ENCODE assay signal across 21 cellular contexts in the genomic region with DNA sequence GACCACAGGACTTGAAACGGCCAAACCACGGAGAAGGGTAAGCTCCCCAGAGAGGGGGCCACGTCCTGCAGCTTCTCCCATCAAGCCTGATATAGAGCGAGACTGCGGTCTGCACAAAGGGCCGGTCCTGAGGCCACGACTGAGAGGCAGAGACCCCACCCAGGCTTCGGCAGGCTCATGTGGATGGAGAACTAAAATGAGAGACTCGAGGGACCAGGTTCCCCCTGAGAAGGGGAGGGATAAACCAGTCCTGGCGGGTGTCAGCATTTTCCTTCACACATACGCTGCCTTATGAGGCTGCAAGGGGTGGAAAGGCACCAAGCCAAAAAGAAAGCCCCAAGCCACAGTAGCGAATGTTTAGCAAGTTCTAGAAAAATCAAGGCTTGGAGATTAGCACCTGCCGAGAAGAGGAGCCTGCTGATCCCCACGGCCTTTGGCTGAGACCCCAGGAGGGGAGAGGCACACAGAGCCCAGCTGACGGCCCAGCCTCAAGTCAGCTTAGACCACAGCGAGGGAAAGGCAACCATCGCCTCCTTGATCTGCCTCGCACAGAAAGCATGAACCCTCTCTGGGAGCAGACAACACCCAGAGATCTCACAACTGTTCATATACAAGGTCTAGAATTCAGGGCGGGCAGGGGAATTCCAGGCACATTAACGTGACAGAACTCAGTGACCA.
DNase-seq lines count a peak whose midpoint lies in the region; ATAC-seq, FAIRE-seq and TF ChIP-seq lines count a peak whose summit lies in the region.
"Had no signal": no experiment of that assay in that cellular context is flagged by ENCODE, and none has a peak within 500 bp of the region (broad histone marks: within the 10 kb centered on the region; RNA-seq: fewer than 3 reads in every experiment).

No MANE protein-coding gene starts in this region.

- intact Hi-C loops in esophagus muscularis mucosa (cut with DNase I), result no loop called here
- intact Hi-C loops in kidney (cut with DNase I), result no loop called here

- no peaks in the 10 kb centered on the region for H3K4me1 ChIP-seq in DND-41 (ENCODE audit: insufficient read depth, low read length)
- peaks cover 54% of the 10 kb centered on the region for H3K4me1 ChIP-seq in KMS-11 (ENCODE audit: low read depth, poor library complexity, severe bottlenecking)
- no peaks in the 10 kb centered on the region for H3K4me1 ChIP-seq in esophagus muscularis mucosa
- no peaks in the 10 kb centered on the region for H3K4me1 ChIP-seq in kidney (ENCODE audit: control insufficient read depth in 1 of 2, insufficient read depth in 1 of 2, low read depth in 1 of 2, low read length in 2 of 2)

- no peak for TF ChIP-seq POLR2A in esophagus muscularis mucosa (IDR thresholded peaks at IDR 0.05; ENCODE audit: low read depth)

- 68% methylated on average over 19 of the region's 20 CpGs for WGBS in esophagus muscularis mucosa

- H3K9me3 ChIP-seq in DND-41 (ENCODE audit: insufficient read depth, low read length, severe bottlenecking), result no peaks in the 10 kb centered on the region
- peaks cover 0 to 23% (median 0%) of the 10 kb centered on the region in 4 donors for H3K9me3 ChIP-seq in esophagus muscularis mucosa
- H3K9me3 ChIP-seq in kidney (ENCODE audit: control insufficient read depth in 1 of 2, low read length in 2 of 2), result no peaks in the 10 kb centered on the region

- TF ChIP-seq CTCF in DND-41 (IDR thresholded peaks at IDR 0.05; ENCODE audit: borderline replicate concordance, extremely low read depth, low read length, poor library complexity, severe bottlenecking) (no peak), KMS-11 (conservative IDR thresholded peaks at IDR 0.05; ENCODE audit: low read depth, low read length) (no peak), esophagus muscularis mucosa (IDR thresholded peaks at IDR 0.05) (no peak), kidney (IDR thresholded peaks at IDR 0.05; ENCODE audit: borderline replicate concordance, extremely low read depth, insufficient read depth) (no peak)

- H3K9ac ChIP-seq in DND-41 (ENCODE audit: low read depth, low read length) (no peak overlapping the region), KMS-11 (peak overlapping the region; percentile 59), kidney (ENCODE audit: low read length in 2 of 2) (no peak overlapping the region)

- H3K27me3 ChIP-seq in DND-41 (ENCODE audit: insufficient read depth, low read length, poor library complexity) (peaks cover 6% of the 10 kb centered on the region), KMS-11 (ENCODE audit: insufficient read depth, low read depth) (no peaks in the 10 kb centered on the region), esophagus muscularis mucosa (no peaks in the 10 kb centered on the region)

- H3K36me3 ChIP-seq in DND-41 (ENCODE audit: insufficient read depth, low read length) (no peaks in the 10 kb centered on the region), KMS-11 (ENCODE audit: insufficient read depth) (no peaks in the 10 kb centered on the region), esophagus muscularis mucosa (no peaks in the 10 kb centered on the region), kidney (ENCODE audit: control insufficient read depth in 1 of 2, insufficient read depth in 2 of 2, low read length in 2 of 2) (no peaks in the 10 kb centered on the region)

- no peak for TF ChIP-seq EP300 in esophagus muscularis mucosa (IDR thresholded peaks at IDR 0.05)

- H3K27ac ChIP-seq in DND-41 (ENCODE audit: low read length), result no peak overlapping the region
- peak overlapping the region; percentile 88 for H3K27ac ChIP-seq in KMS-11
- H3K27ac ChIP-seq in esophagus muscularis mucosa (replicated peaks in 1 of 4), result no peak overlapping the region
- no peak overlapping the region for H3K27ac ChIP-seq in kidney (ENCODE audit: low read depth in 2 of 2, low read length in 2 of 2)
- H3K27ac ChIP-seq: PC-9, RWPE1 had no signal

- no peak overlapping the region for H3K4me3 ChIP-seq in DND-41 (ENCODE audit: low read depth in 1 of 2, low read length in 2 of 2)
- H3K4me3 ChIP-seq in KMS-11 (IDR thresholded peaks at IDR 0.05; ENCODE audit: insufficient read depth, low read depth, low read length), result no peak overlapping the region
- no peak overlapping the region for H3K4me3 ChIP-seq in esophagus muscularis mucosa
- no peak overlapping the region for H3K4me3 ChIP-seq in kidney (ENCODE audit: low read length in 2 of 2)
- H3K4me3 ChIP-seq: PC-9 had no signal

- peak; percentile 54; the same call in 2 of the 3 replicates for ATAC-seq in DND-41 (ENCODE audit: insufficient read depth, low read depth)
- peak; percentile 55 for ATAC-seq in GM21381 (IDR thresholded peaks at IDR 0.05; ENCODE audit: unreplicated experiment)
- no peak for ATAC-seq in HG03139 (IDR thresholded peaks at IDR 0.05; ENCODE audit: unreplicated experiment)
- no peak for ATAC-seq in left lobe of liver
- ATAC-seq: SK-N-SH treated with all-trans-retinoic acid at 6 μM for 48 hours, T-cell had no signal

- no peak overlapping the region for H2AFZ ChIP-seq in DND-41 (ENCODE audit: low read depth, low read length)
- H2AFZ ChIP-seq in KMS-11 (ENCODE audit: low read depth), result peak overlapping the region; percentile 73
- H2AFZ ChIP-seq: PC-9 had no signal

- DNase-seq in DND-41 (peak; percentile 12), esophagus muscularis mucosa (ENCODE audit: extremely low spot score) (peak; percentile 88), left lobe of liver (ENCODE audit: low spot score) (no peak), kidney (no peak)
- DNase-seq: Calu3; CD4-positive, alpha-beta memory T cell; DMS53; HFFc6; NCI-H1092; NCI-H1436 treated with DMSO at 0.1 percent for 48 hours; NCI-H2029; NCI-H345; NCI-H524 treated with DMSO at 0.1 percent for 48 hours; PC-9; SIG-M5; T-cell had no signal

- no peak overlapping the region for H3K4me2 ChIP-seq in DND-41 (ENCODE audit: insufficient read depth, low read length)
- H3K4me2 ChIP-seq in KMS-11, result peak overlapping the region; percentile 87
- H3K4me2 ChIP-seq: PC-9 had no signal

- FAIRE-seq in kidney (lab: Jason Lieb, UNC), result no peak

- H4K20me1 ChIP-seq in DND-41 (ENCODE audit: insufficient read depth, low read length) (no peaks in the 10 kb centered on the region), KMS-11 (ENCODE audit: insufficient read depth) (no peaks in the 10 kb centered on the region)

- H3K79me2 ChIP-seq in DND-41 (ENCODE audit: insufficient read depth, low read length) (no peaks in the 10 kb centered on the region), KMS-11 (ENCODE audit: insufficient read depth, low read depth) (no peaks in the 10 kb centered on the region)

Comparison
In these comparisons a context has a peak if more than half of its experiments do, and no peak if none do; other contexts are left out.
1. ATAC-seq: peak in DND-41 (single experiment) and GM21381 (single experiment); none in HG03139 (single experiment) and left lobe of liver (single experiment).
2. DNase-seq: peak in DND-41 (single experiment) and esophagus muscularis mucosa (single experiment); none in left lobe of liver (single experiment) and kidney (single experiment).